2 cellular contexts compared by ENCODE assay signal in genomic region chr4:165328101-165328425, GRCh38.
TF ChIP-seq lines count a peak whose summit lies in the region.

No MANE protein-coding gene starts in this region.

TF ChIP-seq in A549, 52 proteins besides CTCF, POLR2A, EP300 and RAD21:
- TF ChIP-seq, protein P1, sequence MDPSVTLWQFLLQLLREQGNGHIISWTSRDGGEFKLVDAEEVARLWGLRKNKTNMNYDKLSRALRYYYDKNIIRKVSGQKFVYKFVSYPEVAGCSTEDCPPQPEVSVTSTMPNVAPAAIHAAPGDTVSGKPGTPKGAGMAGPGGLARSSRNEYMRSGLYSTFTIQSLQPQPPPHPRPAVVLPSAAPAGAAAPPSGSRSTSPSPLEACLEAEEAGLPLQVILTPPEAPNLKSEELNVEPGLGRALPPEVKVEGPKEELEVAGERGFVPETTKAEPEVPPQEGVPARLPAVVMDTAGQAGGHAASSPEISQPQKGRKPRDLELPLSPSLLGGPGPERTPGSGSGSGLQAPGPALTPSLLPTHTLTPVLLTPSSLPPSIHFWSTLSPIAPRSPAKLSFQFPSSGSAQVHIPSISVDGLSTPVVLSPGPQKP (IDR thresholded peaks at IDR 0.05; ENCODE audit: low read depth, low read length) = no peak
- TF ChIP-seq GATA3 (IDR thresholded peaks at IDR 0.05; ENCODE audit: borderline replicate concordance) = no peak
- TF ChIP-seq, protein P2, sequence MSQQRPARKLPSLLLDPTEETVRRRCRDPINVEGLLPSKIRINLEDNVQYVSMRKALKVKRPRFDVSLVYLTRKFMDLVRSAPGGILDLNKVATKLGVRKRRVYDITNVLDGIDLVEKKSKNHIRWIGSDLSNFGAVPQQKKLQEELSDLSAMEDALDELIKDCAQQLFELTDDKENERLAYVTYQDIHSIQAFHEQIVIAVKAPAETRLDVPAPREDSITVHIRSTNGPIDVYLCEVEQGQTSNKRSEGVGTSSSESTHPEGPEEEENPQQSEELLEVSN (IDR thresholded peaks at IDR 0.05; ENCODE audit: borderline replicate concordance, low read depth) = no peak
- TF ChIP-seq ZSCAN20 (CRISPR knock-in tag; IDR thresholded peaks at IDR 0.05) = no peak
- TF ChIP-seq ZNF302 (CRISPR knock-in tag; IDR thresholded peaks at IDR 0.05) = no peak
- no peak for TF ChIP-seq SREBF2 (IDR thresholded peaks at IDR 0.05)
- no peak for TF ChIP-seq ZC3H11A (IDR thresholded peaks at IDR 0.05)
- TF ChIP-seq SMC3 (IDR thresholded peaks at IDR 0.05) = no peak
- no peak for TF ChIP-seq JUN (IDR thresholded peaks at IDR 0.05)
- no peak for TF ChIP-seq MAZ (IDR thresholded peaks at IDR 0.05; ENCODE audit: borderline replicate concordance, low read depth, low read length)
- no peak for TF ChIP-seq HOXB5 (CRISPR knock-in tag; IDR thresholded peaks at IDR 0.05)
- TF ChIP-seq MYC (IDR thresholded peaks at IDR 0.05; ENCODE audit: borderline replicate concordance, low read length) = no peak
- no peak for TF ChIP-seq FOSL2 (IDR thresholded peaks at IDR 0.05)
- TF ChIP-seq FOSL2 (CRISPR knock-in tag; IDR thresholded peaks at IDR 0.05) = no peak
- no peak for TF ChIP-seq CBX8 (IDR thresholded peaks at IDR 0.05)

TF ChIP-seq in HEK293, 187 proteins besides CTCF, POLR2A, EP300 and RAD21 (continued from another document):
- peak; percentile 46; the same call in 1 of the 2 replicates for TF ChIP-seq PRDM1 (tag by site-specific recombination; IDR thresholded peaks at IDR 0.05)
- TF ChIP-seq ZNF600 (tag by site-specific recombination; IDR thresholded peaks at IDR 0.05) = 0 out of 2 replicates have a peak, but pooled peaks have one; percentile 17
- TF ChIP-seq ZNF223 (tag by site-specific recombination; IDR thresholded peaks at IDR 0.05) = no peak
- no peak for TF ChIP-seq MEIS1 (CRISPR knock-in tag; IDR thresholded peaks at IDR 0.05; ENCODE audit: borderline replicate concordance)
- peak; percentile 23; the same call in 1 of the 2 replicates for TF ChIP-seq EGR2 (tag by site-specific recombination; IDR thresholded peaks at IDR 0.05; ENCODE audit: low read depth)
- TF ChIP-seq ZNF514 (tag by site-specific recombination; IDR thresholded peaks at IDR 0.05) = no peak
- no peak for TF ChIP-seq PRDM4 (tag by site-specific recombination; IDR thresholded peaks at IDR 0.05)
- no peak for TF ChIP-seq SCRT2 (tag by site-specific recombination; IDR thresholded peaks at IDR 0.05)
- TF ChIP-seq REPIN1 (tag by site-specific recombination; IDR thresholded peaks at IDR 0.05; ENCODE audit: low read depth) = no peak
- TF ChIP-seq GLIS2 (tag by site-specific recombination; IDR thresholded peaks at IDR 0.05) = no peak
- no peak for TF ChIP-seq KLF9 (tag by site-specific recombination; IDR thresholded peaks at IDR 0.05; ENCODE audit: low read depth)
- TF ChIP-seq ZNF221 (tag by site-specific recombination; IDR thresholded peaks at IDR 0.05; ENCODE audit: borderline replicate concordance) = no peak
- TF ChIP-seq ZNF175 (tag by site-specific recombination; IDR thresholded peaks at IDR 0.05) = no peak
- no peak for TF ChIP-seq ZNF837 (tag by site-specific recombination; IDR thresholded peaks at IDR 0.05)
- TF ChIP-seq ZNF548 (tag by site-specific recombination; IDR thresholded peaks at IDR 0.05) = no peak
- TF ChIP-seq OVOL3 (tag by site-specific recombination; IDR thresholded peaks at IDR 0.05) = no peak
- TF ChIP-seq, protein P3, sequence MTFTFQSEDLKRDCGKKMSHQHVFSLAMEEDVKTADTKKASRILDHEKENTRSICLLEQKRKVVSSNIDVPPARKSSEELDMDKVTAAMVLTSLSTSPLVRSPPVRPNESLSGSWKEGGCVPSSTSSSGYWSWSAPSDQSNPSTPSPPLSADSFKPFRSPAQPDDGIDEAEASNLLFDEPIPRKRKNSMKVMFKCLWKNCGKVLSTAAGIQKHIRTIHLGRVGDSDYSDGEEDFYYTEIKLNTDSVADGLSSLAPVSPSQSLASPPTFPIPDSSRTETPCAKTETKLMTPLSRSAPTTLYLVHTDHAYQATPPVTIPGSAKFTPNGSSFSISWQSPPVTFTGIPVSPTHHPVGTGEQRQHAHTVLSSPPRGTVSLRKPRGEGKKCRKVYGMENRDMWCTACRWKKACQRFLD (tag by site-specific recombination; IDR thresholded peaks at IDR 0.05) = no peak
- TF ChIP-seq, protein P4, sequence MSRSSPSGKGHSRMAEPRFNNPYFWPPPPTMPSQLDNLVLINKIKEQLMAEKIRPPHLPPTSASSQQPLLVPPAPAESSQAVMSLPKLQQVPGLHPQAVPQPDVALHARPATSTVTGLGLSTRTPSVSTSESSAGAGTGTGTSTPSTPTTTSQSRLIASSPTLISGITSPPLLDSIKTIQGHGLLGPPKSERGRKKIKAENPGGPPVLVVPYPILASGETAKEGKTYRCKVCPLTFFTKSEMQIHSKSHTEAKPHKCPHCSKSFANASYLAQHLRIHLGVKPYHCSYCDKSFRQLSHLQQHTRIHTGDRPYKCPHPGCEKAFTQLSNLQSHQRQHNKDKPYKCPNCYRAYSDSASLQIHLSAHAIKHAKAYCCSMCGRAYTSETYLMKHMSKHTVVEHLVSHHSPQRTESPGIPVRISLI (tag by site-specific recombination; IDR thresholded peaks at IDR 0.05) = no peak
- TF ChIP-seq, protein P5, sequence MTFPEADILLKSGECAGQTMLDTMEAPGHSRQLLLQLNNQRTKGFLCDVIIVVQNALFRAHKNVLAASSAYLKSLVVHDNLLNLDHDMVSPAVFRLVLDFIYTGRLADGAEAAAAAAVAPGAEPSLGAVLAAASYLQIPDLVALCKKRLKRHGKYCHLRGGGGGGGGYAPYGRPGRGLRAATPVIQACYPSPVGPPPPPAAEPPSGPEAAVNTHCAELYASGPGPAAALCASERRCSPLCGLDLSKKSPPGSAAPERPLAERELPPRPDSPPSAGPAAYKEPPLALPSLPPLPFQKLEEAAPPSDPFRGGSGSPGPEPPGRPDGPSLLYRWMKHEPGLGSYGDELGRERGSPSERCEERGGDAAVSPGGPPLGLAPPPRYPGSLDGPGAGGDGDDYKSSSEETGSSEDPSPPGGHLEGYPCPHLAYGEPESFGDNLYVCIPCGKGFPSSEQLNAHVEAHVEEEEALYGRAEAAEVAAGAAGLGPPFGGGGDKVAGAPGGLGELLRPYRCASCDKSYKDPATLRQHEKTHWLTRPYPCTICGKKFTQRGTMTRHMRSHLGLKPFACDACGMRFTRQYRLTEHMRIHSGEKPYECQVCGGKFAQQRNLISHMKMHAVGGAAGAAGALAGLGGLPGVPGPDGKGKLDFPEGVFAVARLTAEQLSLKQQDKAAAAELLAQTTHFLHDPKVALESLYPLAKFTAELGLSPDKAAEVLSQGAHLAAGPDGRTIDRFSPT (tag by site-specific recombination; IDR thresholded peaks at IDR 0.05) = 0 out of 2 replicates have a peak, but pooled peaks have one; percentile 6
- TF ChIP-seq ZNF830 (tag by site-specific recombination; IDR thresholded peaks at IDR 0.05; ENCODE audit: low read depth) = no peak
- no peak for TF ChIP-seq ZNF792 (tag by site-specific recombination; IDR thresholded peaks at IDR 0.05)
- TF ChIP-seq ZNF335 (tag by site-specific recombination; conservative IDR thresholded peaks at IDR 0.05) = 0 out of 2 replicates have a peak, but pooled peaks have one; percentile 5
- TF ChIP-seq ZNF169 (tag by site-specific recombination; IDR thresholded peaks at IDR 0.05) = no peak
- no peak for TF ChIP-seq ZBTB7A (tag by site-specific recombination; IDR thresholded peaks at IDR 0.05; ENCODE audit: low read depth)
- TF ChIP-seq ZNF366 (tag by site-specific recombination; conservative IDR thresholded peaks at IDR 0.05) = no peak; the same call in none of the 2 replicates
- TF ChIP-seq PATZ1 (tag by site-specific recombination; IDR thresholded peaks at IDR 0.05) = no peak
- no peak for TF ChIP-seq ZNF112 (tag by site-specific recombination; IDR thresholded peaks at IDR 0.05)
- no peak for TF ChIP-seq BCL11B (tag by site-specific recombination; IDR thresholded peaks at IDR 0.05; ENCODE audit: low read depth)
- TF ChIP-seq ZBTB1 (tag by site-specific recombination; IDR thresholded peaks at IDR 0.05) = no peak
- TF ChIP-seq REST (tag by site-specific recombination; IDR thresholded peaks at IDR 0.05) = no peak
- TF ChIP-seq ZSCAN23 (tag by site-specific recombination; IDR thresholded peaks at IDR 0.05) = no peak
- TF ChIP-seq ZNF121 (tag by site-specific recombination; IDR thresholded peaks at IDR 0.05) = no peak
- no peak for TF ChIP-seq ZNF621 (tag by site-specific recombination; IDR thresholded peaks at IDR 0.05)
- TF ChIP-seq ZNF692 (tag by site-specific recombination; IDR thresholded peaks at IDR 0.05) = 0 out of 2 replicates have a peak, but pooled peaks have one; percentile 4
